ENCODE assay signal across 16 cellular contexts in genomic region chr6:41694815-41695536, GRCh38. TPM values are rescaled to one million over a fixed set of nuclear protein-coding genes. Genes with fewer than 3 reads are reported as not detected.
A peak's percentile ranks its signal among the peaks of the same experiment; 100 is the strongest.
DNase-seq lines count a peak whose midpoint lies in the region; ATAC-seq, FAIRE-seq and TF ChIP-seq lines count a peak whose summit lies in the region.
"Had no signal": no experiment of that assay in that cellular context is flagged by ENCODE, and none has a peak within 500 bp of the region (broad histone marks: within the 10 kb centered on the region; RNA-seq: fewer than 3 reads in every experiment).

No MANE protein-coding gene starts in this region.

- TF ChIP-seq RAD21 in IMR-90 (IDR thresholded peaks at IDR 0.05; ENCODE audit: low read length) = no peak

- no peak overlapping the region for H4K8ac ChIP-seq in IMR-90 (ENCODE audit: low read depth in 2 of 2, low read length in 2 of 2)

- no peak overlapping the region for H2BK120ac ChIP-seq in IMR-90 (ENCODE audit: low read depth, low read length)

- H2AFZ ChIP-seq in IMR-90 (replicated peaks; ENCODE audit: low read length, poor library complexity) = peak overlapping the region; percentile 6

- H2BK20ac ChIP-seq in IMR-90 (ENCODE audit: low read depth, low read length) = no peak overlapping the region

- in situ Hi-C loops in IMR-90 (cut with MboI; ENCODE audit: low sequenced_read_pairs) = no loop called here

- no peak overlapping the region for H3K23ac ChIP-seq in IMR-90 (ENCODE audit: low read depth, low read length)

- H3K9me1 ChIP-seq in IMR-90 (ENCODE audit: insufficient read depth, low read length) = peaks cover 4% of the 10 kb centered on the region; the same call in 1 of the 2 replicates

- WGBS in IMR-90 (ENCODE audit: extremely low coverage in 2 of 2, insufficient read length in 1 of 2), 2 experiments = no CpG with 5 or more reads among the region's 6 CpGs

- no peak overlapping the region for H4K5ac ChIP-seq in IMR-90 (ENCODE audit: low read depth, low read length)

- no peaks in the 10 kb centered on the region for H3K4me1 Mint-ChIP-seq in activated T-cell treated with anti-CD3 and anti-CD28 coated beads, Interleukin-2, amount 50 U/mL, for 72 hours (ENCODE audit: low read depth)

- CTCF ChIA-PET in IMR-90 (lab: Yijun Ruan, JAX) = interaction anchor here (0.9 kb wide), 1 partner anchor 11 kb away, joined by 3 read pairs; no protein-coding TSS in a partner anchor

- H3K4me2 ChIP-seq in IMR-90 (ENCODE audit: low read depth, low read length) = no peak overlapping the region

- no peak overlapping the region for H2BK5ac ChIP-seq in IMR-90 (ENCODE audit: low read depth, low read length, poor library complexity, severe bottlenecking)

- H3K79me1 ChIP-seq in IMR-90 (ENCODE audit: low read depth in 1 of 2, low read length in 2 of 2) = no peaks in the 10 kb centered on the region

- no peak overlapping the region for H3K4me3 Mint-ChIP-seq in activated T-cell treated with anti-CD3 and anti-CD28 coated beads, Interleukin-2, amount 50 U/mL, for 72 hours
- H3K4me3 Mint-ChIP-seq: naive thymus-derived CD4-positive, alpha-beta T cell had no signal

- no peak overlapping the region for H3K14ac ChIP-seq in IMR-90 (replicated peaks; ENCODE audit: low read depth, low read length)

- H3K4me1 ChIP-seq in IMR-90 (ENCODE audit: control insufficient read depth, insufficient read depth, low read length) = peaks cover 12% of the 10 kb centered on the region

- no peaks in the 10 kb centered on the region; the same call in 1 of the 2 replicates for H4K20me1 ChIP-seq in IMR-90 (ENCODE audit: insufficient read depth, low read length)

- H3K36me3 Mint-ChIP-seq in activated T-cell treated with anti-CD3 and anti-CD28 coated beads, Interleukin-2, amount 50 U/mL, for 72 hours (ENCODE audit: insufficient read depth in 2 of 2) = no peaks in the 10 kb centered on the region

- no peak for FAIRE-seq in bronchial epithelial cell (lab: Jason Lieb, UNC)
- FAIRE-seq: islet of Langerhans had no signal

- H3K27ac ChIP-seq in IMR-90 (ENCODE audit: insufficient read depth, low read length) = no peak overlapping the region
- H3K27ac ChIP-seq: SJSA1, suprapubic skin had no signal

- H2AK5ac ChIP-seq in IMR-90 (ENCODE audit: low read depth, low read length) = no peak overlapping the region

- H3K9me3 Mint-ChIP-seq in activated T-cell treated with anti-CD3 and anti-CD28 coated beads, Interleukin-2, amount 50 U/mL, for 72 hours = no peaks in the 10 kb centered on the region
- H3K9me3 Mint-ChIP-seq: naive thymus-derived CD4-positive, alpha-beta T cell had no signal

- H3K36me3 ChIP-seq in IMR-90 (ENCODE audit: control insufficient read depth, insufficient read depth, low read length) (no peaks in the 10 kb centered on the region), bronchial epithelial cell (ENCODE audit: control insufficient read depth, insufficient read depth, low read length) (peaks cover 6% of the 10 kb centered on the region)
- H3K36me3 ChIP-seq: SJSA1 had no signal

- H3K56ac ChIP-seq in IMR-90 (ENCODE audit: extremely low read depth, insufficient read depth, low read length) = no peak overlapping the region

- TF ChIP-seq CTCF in IMR-90 (conservative IDR thresholded peaks at IDR 0.05; ENCODE audit: low read depth, low read length) (no peak), bronchial epithelial cell (IDR thresholded peaks at IDR 0.05; ENCODE audit: insufficient read depth, low read length, severe bottlenecking) (peak; percentile 4)

- BruUV-seq in IMR-90 (replicated peaks; lab: Mats Ljungman, UMichigan) = no TSS peak

- TF ChIP-seq POLR2A in IMR-90 (IDR thresholded peaks at IDR 0.05; ENCODE audit: low read depth, low read length) = no peak

- DNase-seq in IMR-90 (peak; percentile 43), bronchial epithelial cell (ENCODE audit: low read depth) (no peak), kidney tubule cell (ENCODE audit: low spot score) (peak; percentile 72), superior temporal gyrus (ENCODE audit: extremely low spot score) (peak; percentile 37), NCI-H2227 (lab: John Stamatoyannopoulos, UW; ENCODE audit: unreplicated experiment) (no peak)
- DNase-seq in activated T-cell treated with anti-CD3 and anti-CD28 coated beads, Interleukin-2, amount 50 U/mL, for 72 hours = no peak
- DNase-seq: activated CD8-positive, alpha-beta memory T cell treated with anti-CD3 and anti-CD28 coated beads for 24 hours; activated naive CD4-positive, alpha-beta T cell treated with Interleukin-2 at 50 U/mL for 16 hours; KG1; naive thymus-derived CD4-positive, alpha-beta T cell; NCI-H1694 treated with DMSO at 0.1 percent for 48 hours had no signal

- no peak overlapping the region for H3K27ac Mint-ChIP-seq in activated T-cell treated with anti-CD3 and anti-CD28 coated beads, Interleukin-2, amount 50 U/mL, for 72 hours
- H3K27ac Mint-ChIP-seq: naive thymus-derived CD4-positive, alpha-beta T cell had no signal

- H2AK9ac ChIP-seq in IMR-90 (replicated peaks; ENCODE audit: low read depth, low read length, poor library complexity) = no peak overlapping the region

- no peaks in the 10 kb centered on the region for H3K9me3 ChIP-seq in IMR-90 (ENCODE audit: control insufficient read depth, insufficient read depth, low read length)
- H3K9me3 ChIP-seq: SJSA1, suprapubic skin had no signal

- no peaks in the 10 kb centered on the region; the same call in 1 of the 2 replicates for H3K27me3 ChIP-seq in IMR-90 (ENCODE audit: control insufficient read depth, insufficient read depth, low read length)
- H3K27me3 ChIP-seq in bronchial epithelial cell (ENCODE audit: control insufficient read depth, insufficient read depth, low read length) = no peaks in the 10 kb centered on the region
- H3K27me3 ChIP-seq: SJSA1, suprapubic skin had no signal

- no peak for ATAC-seq in IMR-90 (ENCODE audit: low read depth)
- ATAC-seq in activated T-cell treated with anti-CD3 and anti-CD28 coated beads, Interleukin-2, amount 50 U/mL, for 72 hours (replicated peaks in 1 of 2) = no peak
- no peak for ATAC-seq in GM18873 (IDR thresholded peaks at IDR 0.05; ENCODE audit: low FRiP score, unreplicated experiment)
- ATAC-seq: naive thymus-derived CD4-positive, alpha-beta T cell had no signal

- no peak overlapping the region for H4K91ac ChIP-seq in IMR-90 (ENCODE audit: insufficient read depth, low read depth, low read length)

- POLR2A ChIA-PET in IMR-90 (lab: Charles Lee; ENCODE audit: unreplicated experiment) = no interaction called here

- intact Hi-C loops in IMR-90 (cut with micrococcal nuclease) = loop anchor here (5.0 kb wide), 1 partner anchor 82 kb away; the partner anchor contains the start of gene FRS3

- H2BK15ac ChIP-seq in IMR-90 (ENCODE audit: low read depth, low read length) = no peak overlapping the region

- H3K18ac ChIP-seq in IMR-90 (ENCODE audit: low read depth, low read length) = no peak overlapping the region

- dilution Hi-C loops in IMR-90 (cut with HindIII; ENCODE audit: low sequenced_read_pairs, unreplicated experiment) = no loop called here

- H3K27me3 Mint-ChIP-seq in activated T-cell treated with anti-CD3 and anti-CD28 coated beads, Interleukin-2, amount 50 U/mL, for 72 hours (ENCODE audit: low read depth) = no peaks in the 10 kb centered on the region
- H3K27me3 Mint-ChIP-seq: naive thymus-derived CD4-positive, alpha-beta T cell had no signal

- H3K4me3 ChIP-seq in IMR-90 (ENCODE audit: insufficient read depth, low read depth, low read length) (no peak overlapping the region), bronchial epithelial cell (ENCODE audit: low read depth, low read length) (no peak overlapping the region)
- H3K4me3 ChIP-seq: SJSA1, suprapubic skin had no signal

- H3K4ac ChIP-seq in IMR-90 (ENCODE audit: low read depth, low read length) = no peak overlapping the region

- H3K9ac ChIP-seq in IMR-90 (ENCODE audit: low read depth, low read length) = no peak overlapping the region

TF ChIP-seq in IMR-90, 13 proteins besides CTCF, POLR2A, EP300 and RAD21 (continues in another document):
- no peak for TF ChIP-seq FOS (IDR thresholded peaks at IDR 0.05; ENCODE audit: low read depth, low read length)
- no peak for TF ChIP-seq SMC3 (IDR thresholded peaks at IDR 0.05; ENCODE audit: low read depth, low read length)
- TF ChIP-seq CHD1 (IDR thresholded peaks at IDR 0.05; ENCODE audit: low read depth, low read length) = no peak
- no peak for TF ChIP-seq ELK1 (IDR thresholded peaks at IDR 0.05; ENCODE audit: borderline replicate concordance, low read depth, low read length)
- no peak for TF ChIP-seq RFX5 (IDR thresholded peaks at IDR 0.05; ENCODE audit: low read depth, low read length)
- TF ChIP-seq BHLHE40 (IDR thresholded peaks at IDR 0.05; ENCODE audit: low read depth, low read length) = no peak
- TF ChIP-seq NFE2L2 (IDR thresholded peaks at IDR 0.05; ENCODE audit: low read depth, low read length) = no peak

RNA-seq across cellular contexts. Expression of gene TFEB, which starts 40.4 kb away (rescaled TPM):
- total RNA-seq in IMR-90 (2012; rRNA removed) (4.4 and 4.5 TPM in 2 replicates), bronchial epithelial cell (6.8 and 13.2 TPM in 2 replicates)
- 4.7 and 4.9 TPM in 2 replicates for polyA plus RNA-seq in IMR-90 (2012; rRNA removed)
- polyA plus RNA-seq in IMR-90 (2012; cell fraction: cytosol; rRNA removed) = 3.7 and 4.9 TPM in 2 replicates
- polyA plus RNA-seq in IMR-90 (2012; cell fraction: nucleus; rRNA removed; ENCODE audit: low replicate concordance) = 8.0 and 14.7 TPM in 2 replicates
- total RNA-seq in activated T-cell treated with anti-CD3 and anti-CD28 coated beads, Interleukin-2, amount 50 U/mL, for 72 hours = 10 to 100 TPM; 15.3 to 17.5 TPM

RNA-seq across cellular contexts. Expression of gene PGC, which starts 52.2 kb away (rescaled TPM):
- total RNA-seq in IMR-90 (2012; rRNA removed) (not detected in 2 replicates), bronchial epithelial cell (not detected in 2 replicates)
- polyA plus RNA-seq in IMR-90 (2012; rRNA removed) = not detected in 2 replicates
- not detected in 2 replicates for polyA plus RNA-seq in IMR-90 (2012; cell fraction: cytosol; rRNA removed)
- polyA plus RNA-seq in IMR-90 (2012; cell fraction: nucleus; rRNA removed; ENCODE audit: low replicate concordance) = not detected in 2 replicates
- total RNA-seq in activated T-cell treated with anti-CD3 and anti-CD28 coated beads, Interleukin-2, amount 50 U/mL, for 72 hours = not detected
- total RNA-seq: fibroblast of lung; naive thymus-derived CD4-positive, alpha-beta T cell; SJSA1; suprapubic skin had no signal
- polyA plus RNA-seq: fibroblast of lung; naive thymus-derived CD4-positive, alpha-beta T cell had no signal

RNA-seq across cellular contexts. Expression of gene MDFI, which starts 56.7 kb away (rescaled TPM):
- total RNA-seq in IMR-90 (2012; rRNA removed) (0.18 and 0.28 TPM in 2 replicates), bronchial epithelial cell (57.1 and 61.3 TPM in 2 replicates)
- 0.29 and 0.36 TPM in 2 replicates for polyA plus RNA-seq in IMR-90 (2012; rRNA removed)
- 0.21 and 0.36 TPM in 2 replicates for polyA plus RNA-seq in IMR-90 (2012; cell fraction: cytosol; rRNA removed)
- polyA plus RNA-seq in IMR-90 (2012; cell fraction: nucleus; rRNA removed; ENCODE audit: low replicate concordance) = 0.08 and 0.32 TPM in 2 replicates
- total RNA-seq in activated T-cell treated with anti-CD3 and anti-CD28 coated beads, Interleukin-2, amount 50 U/mL, for 72 hours = not detected
- total RNA-seq: naive thymus-derived CD4-positive, alpha-beta T cell; SJSA1 had no signal
- polyA plus RNA-seq: fibroblast of lung; naive thymus-derived CD4-positive, alpha-beta T cell had no signal

Comparison
In these comparisons a context has a peak if more than half of its experiments do, and no peak if none do; other contexts are left out.
1. DNase-seq: peak in IMR-90 (single experiment), kidney tubule cell (single experiment) and superior temporal gyrus (single experiment); none in bronchial epithelial cell (single experiment), activated T-cell treated with anti-CD3 and anti-CD28 coated beads, Interleukin-2, amount 50 U/mL, for 72 hours (0 of 2) and NCI-H2227 (single experiment).
2. RNA of gene MDFI, which starts 56.7 kb away (total RNA-seq): 57.1 to 61.3 TPM in bronchial epithelial cell; 0.18 to 0.28 TPM in IMR-90 and not detected in activated T-cell treated with anti-CD3 and anti-CD28 coated beads, Interleukin-2, amount 50 U/mL, for 72 hours; every median in the first group is over 10 times any median in the second.